ENCODE assay signal across 18 cellular contexts in genomic region chr4:86947494-86948120, GRCh38. TPM values are rescaled to one million over a fixed set of nuclear protein-coding genes. Genes with fewer than 3 reads are reported as not detected.
DNase-seq lines count a peak whose midpoint lies in the region; ATAC-seq and TF ChIP-seq lines count a peak whose summit lies in the region.
"Had no signal": no experiment of that assay in that cellular context is flagged by ENCODE, and none has a peak within 500 bp of the region (broad histone marks: within the 10 kb centered on the region; RNA-seq: fewer than 3 reads in every experiment).

No MANE protein-coding gene starts in this region.

- no peaks in the 10 kb centered on the region for H3K79me1 ChIP-seq in trophoblast cell (ENCODE audit: low read length)

- peaks cover 34% of the 10 kb centered on the region for H3K4me1 Mint-ChIP-seq in central memory CD8-positive, alpha-beta T cell
- H3K4me1 Mint-ChIP-seq in type B pancreatic cell (ENCODE audit: unreplicated experiment) = peaks cover 47% of the 10 kb centered on the region
- peaks cover 30 to 67% of the 10 kb centered on the region in 2 donors for H3K4me1 Mint-ChIP-seq in stimulated activated naive B cell treated with anti-CD40 and anti-IgM and Interleukin-4, amounts not matched to agents 10 μg/mL and 1 μg/mL and 100 μg/mL, for 72 hours

- no peak overlapping the region for H2AK5ac ChIP-seq in trophoblast cell (ENCODE audit: low read length)

- no peak overlapping the region for H2AFZ ChIP-seq in trophoblast cell (ENCODE audit: insufficient read depth, low read length, poor library complexity)

- H3K4me3 Mint-ChIP-seq in central memory CD8-positive, alpha-beta T cell = no peak overlapping the region
- H3K4me3 Mint-ChIP-seq in type B pancreatic cell = no peak overlapping the region
- no peak overlapping the region for H3K4me3 Mint-ChIP-seq in stimulated activated naive B cell treated with anti-CD40 and anti-IgM and Interleukin-4, amounts not matched to agents 10 μg/mL and 1 μg/mL and 100 μg/mL, for 72 hours

- H3K27ac ChIP-seq in left ventricle myocardium inferior (replicated peaks) (peak overlapping the region; percentile 33), right cardiac atrium (ENCODE audit: low read length) (no peak overlapping the region), HUES48 (ENCODE audit: low read depth, low read length) (peak overlapping the region; percentile 92), trophoblast cell (ENCODE audit: low read depth, low read length) (no peak overlapping the region)
- H3K27ac ChIP-seq: dorsolateral prefrontal cortex, prostate gland had no signal

- H3K9ac ChIP-seq in HUES48 (ENCODE audit: low read depth, low read length) (peak overlapping the region; percentile 2), trophoblast cell (ENCODE audit: low read length) (no peak overlapping the region)

- H2BK12ac ChIP-seq in trophoblast cell (ENCODE audit: low read length) = no peak overlapping the region

- no peak overlapping the region for H2BK5ac ChIP-seq in trophoblast cell (ENCODE audit: low read depth, low read length, poor library complexity)

- H3K9me3 Mint-ChIP-seq in central memory CD8-positive, alpha-beta T cell = no peaks in the 10 kb centered on the region
- no peaks in the 10 kb centered on the region for H3K9me3 Mint-ChIP-seq in type B pancreatic cell
- H3K9me3 Mint-ChIP-seq in stimulated activated naive B cell treated with anti-CD40 and anti-IgM and Interleukin-4, amounts not matched to agents 10 μg/mL and 1 μg/mL and 100 μg/mL, for 72 hours = no peaks in the 10 kb centered on the region

- H3K4me1 ChIP-seq in left ventricle myocardium inferior (peaks cover 61% of the 10 kb centered on the region), right cardiac atrium (ENCODE audit: control insufficient read depth, insufficient read depth, low read length) (peaks cover 12% of the 10 kb centered on the region), HUES48 (ENCODE audit: control insufficient read depth, insufficient read depth, low read length) (peaks cover 61% of the 10 kb centered on the region), trophoblast cell (ENCODE audit: control insufficient read depth in 1 of 2, insufficient read depth in 2 of 2, low read length in 2 of 2) (peaks cover under 1 to 2% of the 10 kb centered on the region in 2 experiments)
- H3K4me1 ChIP-seq: prostate gland had no signal

- DNase-seq in left ventricle myocardium inferior (no peak), right cardiac atrium (no peak), type B pancreatic cell (ENCODE audit: extremely low spot score, unreplicated experiment) (no peak), NCI-H446 treated with DMSO at 0.1 percent for 48 hours (lab: John Stamatoyannopoulos, UW) (no peak), trophoblast cell (no peak)
- DNase-seq in central memory CD8-positive, alpha-beta T cell (ENCODE audit: low spot score in 2 of 2) = no peak
- no peak for DNase-seq in stimulated activated naive B cell treated with anti-CD40 and anti-IgM and Interleukin-4, amounts not matched to agents 10 μg/mL and 1 μg/mL and 100 μg/mL, for 72 hours
- DNase-seq: ACHN; activated CD4-positive, CD25-positive, alpha-beta regulatory T cell; amygdala; dorsolateral prefrontal cortex; foreskin melanocyte; islet precursor cell; NCI-H1694 treated with DMSO at 0.1 percent for 48 hours; NCI-H82; SHP77 had no signal

- ATAC-seq in right cardiac atrium = no peak
- peak; percentile 82 for ATAC-seq in central memory CD8-positive, alpha-beta T cell (replicated peaks; ENCODE audit: extremely low read depth, poor library complexity, severe bottlenecking)
- ATAC-seq in stimulated activated naive B cell treated with anti-CD40 and anti-IgM and Interleukin-4, amounts not matched to agents 10 μg/mL and 1 μg/mL and 100 μg/mL, for 72 hours (replicated peaks) = no peak

- H3K4ac ChIP-seq in trophoblast cell (ENCODE audit: low read depth, low read length) = no peak overlapping the region

- H3K9me3 ChIP-seq in left ventricle myocardium inferior (replicated peaks) = no peaks in the 10 kb centered on the region
- no peaks in the 10 kb centered on the region for H3K9me3 ChIP-seq in right cardiac atrium (ENCODE audit: control insufficient read depth, low read length)
- H3K9me3 ChIP-seq in HUES48 (ENCODE audit: control insufficient read depth, insufficient read depth, low read length) = no peaks in the 10 kb centered on the region
- H3K9me3 ChIP-seq in trophoblast cell (ENCODE audit: insufficient read depth, low read depth, low read length) = no peaks in the 10 kb centered on the region
- H3K9me3 ChIP-seq: prostate gland had no signal

- no peak overlapping the region for H3K14ac ChIP-seq in trophoblast cell (ENCODE audit: low read length)

- H2BK120ac ChIP-seq in trophoblast cell (ENCODE audit: insufficient read depth, low read length, poor library complexity) = no peak overlapping the region

- intact Hi-C loops in left ventricle myocardium inferior (cut with micrococcal nuclease) (no loop called here), right cardiac atrium (cut with DNase I) (no loop called here)

- H3K18ac ChIP-seq in trophoblast cell (ENCODE audit: low read length) = no peak overlapping the region

- H4K91ac ChIP-seq in trophoblast cell (ENCODE audit: low read depth, low read length) = no peak overlapping the region

- no peaks in the 10 kb centered on the region for H3K27me3 Mint-ChIP-seq in central memory CD8-positive, alpha-beta T cell
- no peaks in the 10 kb centered on the region for H3K27me3 Mint-ChIP-seq in type B pancreatic cell
- no peaks in the 10 kb centered on the region for H3K27me3 Mint-ChIP-seq in stimulated activated naive B cell treated with anti-CD40 and anti-IgM and Interleukin-4, amounts not matched to agents 10 μg/mL and 1 μg/mL and 100 μg/mL, for 72 hours

- no peak overlapping the region for H4K8ac ChIP-seq in trophoblast cell (ENCODE audit: low read depth, low read length)

- H3K36me3 ChIP-seq in left ventricle myocardium inferior = peaks cover 2% of the 10 kb centered on the region
- H3K36me3 ChIP-seq in HUES48 (ENCODE audit: control insufficient read depth, insufficient read depth, low read length) = peaks cover 3% of the 10 kb centered on the region
- peaks cover 1 to 4% of the 10 kb centered on the region in 2 experiments for H3K36me3 ChIP-seq in trophoblast cell (ENCODE audit: control insufficient read depth in 1 of 2, insufficient read depth in 2 of 2, low read length in 2 of 2)
- H3K36me3 ChIP-seq: prostate gland had no signal

- no peak overlapping the region for H3K4me2 ChIP-seq in trophoblast cell (ENCODE audit: low read length)

- H3K36me3 Mint-ChIP-seq in central memory CD8-positive, alpha-beta T cell (ENCODE audit: insufficient read depth) = peaks cover 9% of the 10 kb centered on the region
- peaks cover 3% of the 10 kb centered on the region for H3K36me3 Mint-ChIP-seq in type B pancreatic cell
- H3K36me3 Mint-ChIP-seq in stimulated activated naive B cell treated with anti-CD40 and anti-IgM and Interleukin-4, amounts not matched to agents 10 μg/mL and 1 μg/mL and 100 μg/mL, for 72 hours = peaks cover 15 to 16% of the 10 kb centered on the region in 2 donors

- no peak for TF ChIP-seq CTCF in left ventricle myocardium inferior (IDR thresholded peaks at IDR 0.05; ENCODE audit: borderline replicate concordance)
- no peak for TF ChIP-seq CTCF in type B pancreatic cell (conservative IDR thresholded peaks at IDR 0.05)

- no peak overlapping the region for H3K23ac ChIP-seq in trophoblast cell (ENCODE audit: low read length)

- H3K27ac Mint-ChIP-seq in central memory CD8-positive, alpha-beta T cell (ENCODE audit: low read depth) = no peak overlapping the region
- H3K27ac Mint-ChIP-seq in type B pancreatic cell = peak overlapping the region; percentile 0
- H3K27ac Mint-ChIP-seq in stimulated activated naive B cell treated with anti-CD40 and anti-IgM and Interleukin-4, amounts not matched to agents 10 μg/mL and 1 μg/mL and 100 μg/mL, for 72 hours = no peak overlapping the region

- H3K4me3 ChIP-seq in left ventricle myocardium inferior = no peak overlapping the region
- no peak overlapping the region for H3K4me3 ChIP-seq in right cardiac atrium (ENCODE audit: low read length)
- H3K4me3 ChIP-seq in HUES48 (ENCODE audit: low read depth, low read length) = peak overlapping the region; percentile 6
- no peak overlapping the region for H3K4me3 ChIP-seq in trophoblast cell (ENCODE audit: low read depth, low read length)
- H3K4me3 ChIP-seq: dorsolateral prefrontal cortex, prostate gland had no signal

- no peaks in the 10 kb centered on the region for H3K27me3 ChIP-seq in left ventricle myocardium inferior (ENCODE audit: low read depth)
- H3K27me3 ChIP-seq in right cardiac atrium (ENCODE audit: control insufficient read depth, insufficient read depth) = no peaks in the 10 kb centered on the region
- no peaks in the 10 kb centered on the region for H3K27me3 ChIP-seq in HUES48 (ENCODE audit: control insufficient read depth, insufficient read depth, low read length)
- H3K27me3 ChIP-seq in trophoblast cell (ENCODE audit: insufficient read depth, low read length) = no peaks in the 10 kb centered on the region
- H3K27me3 ChIP-seq: dorsolateral prefrontal cortex had no signal

- WGBS in right cardiac atrium = 8% methylated on average over 1 of the region's 1 CpG
- no CpG with 5 or more reads among the region's 1 CpG for WGBS in trophoblast cell (ENCODE audit: extremely low coverage, insufficient coverage, insufficient read length)

- no peak overlapping the region for H4K12ac ChIP-seq in trophoblast cell (ENCODE audit: low read depth, low read length)

- H3K79me2 ChIP-seq in trophoblast cell (ENCODE audit: control insufficient read depth, insufficient read depth, low read length, poor library complexity) = no peaks in the 10 kb centered on the region

RNA-seq across cellular contexts. Expression of gene AFF1, which starts 12.8 kb away (rescaled TPM):
- total RNA-seq in left ventricle myocardium inferior (67.9 TPM), right cardiac atrium (10 to 100 TPM; 76.6 to 86.6 (median 84.1) TPM), type B pancreatic cell (ENCODE audit: low replicate concordance) (39.7 and 55.8 TPM in 2 replicates)
- 63.4 TPM for polyA plus RNA-seq in right cardiac atrium
- polyA plus RNA-seq in trophoblast cell (2013) = 55.5 and 56.1 TPM in 2 replicates

RNA-seq across cellular contexts. Expression of gene C4orf36, which starts 55.4 kb away (rescaled TPM):
- total RNA-seq in left ventricle myocardium inferior (0.96 TPM), right cardiac atrium (1 to 10 TPM in 1 of 4 donors, under 1 TPM in 1, not detected in 2; 0.97 to 2.3 TPM), type B pancreatic cell (ENCODE audit: low replicate concordance) (1.3 and 2.5 TPM in 2 replicates)
- polyA plus RNA-seq in right cardiac atrium = 0.18 TPM
- 0.68 and 0.76 TPM in 2 replicates for polyA plus RNA-seq in trophoblast cell (2013)

Comparison
In these comparisons a context has a peak if more than half of its experiments do, and no peak if none do; other contexts are left out.
1. H3K27ac ChIP-seq: peak in left ventricle myocardium inferior (single experiment) and HUES48 (single experiment); none in right cardiac atrium (single experiment) and trophoblast cell (single experiment).